Comparison of ENCODE assay signal across 25 cellular contexts in genomic region chr12:119024226-119024810, GRCh38. TPM values are rescaled to one million over a fixed set of nuclear protein-coding genes. Genes with fewer than 3 reads are reported as not detected.
DNase-seq lines count a peak whose midpoint lies in the region; ATAC-seq and TF ChIP-seq lines count a peak whose summit lies in the region.
"Had no signal": no experiment of that assay in that cellular context is flagged by ENCODE, and none has a peak within 500 bp of the region (broad histone marks: within the 10 kb centered on the region; RNA-seq: fewer than 3 reads in every experiment).

No MANE protein-coding gene starts in this region.

- no peak overlapping the region for H3K27ac ChIP-seq in SK-N-SH (ENCODE audit: low read depth in 2 of 2, low read length in 1 of 2)
- peak overlapping the region; percentile 20 for H3K27ac ChIP-seq in neural cell (ENCODE audit: low read length)
- no peak overlapping the region for H3K27ac ChIP-seq in vagina
- no peak overlapping the region for H3K27ac ChIP-seq in mammary epithelial cell (ENCODE audit: insufficient read depth, low read depth, low read length)
- H3K27ac ChIP-seq: BLaER1 had no signal

- H3K4me1 ChIP-seq in SK-N-SH (ENCODE audit: control insufficient read depth in 1 of 2, insufficient read depth in 2 of 2, low read depth in 1 of 2, low read length in 1 of 2) (peaks cover 0 to 12% of the 10 kb centered on the region in 2 experiments; a peak in 1 of 4 replicates), vagina (no peaks in the 10 kb centered on the region), mammary epithelial cell (ENCODE audit: insufficient read depth, low read length) (no peaks in the 10 kb centered on the region)
- H3K4me1 ChIP-seq: BLaER1 had no signal

- in situ Hi-C loops in mammary epithelial cell (cut with MboI; ENCODE audit: low sequenced_read_pairs in 2 of 2): no loop called here

- TF ChIP-seq RAD21 in SK-N-SH (IDR thresholded peaks at IDR 0.05; ENCODE audit: low read length) (no peak), neural cell (conservative IDR thresholded peaks at IDR 0.05) (no peak)

- H3K4me2 ChIP-seq in SK-N-SH (no peak overlapping the region), neural cell (ENCODE audit: low read length) (no peak overlapping the region), mammary epithelial cell (ENCODE audit: insufficient read depth, low read depth, low read length) (no peak overlapping the region)
- H3K4me2 ChIP-seq: BLaER1 had no signal

- H3K9me3 ChIP-seq in SK-N-SH: no peaks in the 10 kb centered on the region
- no peaks in the 10 kb centered on the region for H3K9me3 ChIP-seq in neural cell (ENCODE audit: low read length)
- no peaks in the 10 kb centered on the region for H3K9me3 ChIP-seq in vagina
- peaks cover 10% of the 10 kb centered on the region for H3K9me3 ChIP-seq in mammary epithelial cell (replicated peaks; ENCODE audit: insufficient read depth, low read length)
- H3K9me3 ChIP-seq: BLaER1 had no signal

- H2AFZ ChIP-seq in SK-N-SH (ENCODE audit: low read depth) (no peak overlapping the region), neural cell (ENCODE audit: low read depth, low read length) (no peak overlapping the region), mammary epithelial cell (ENCODE audit: low read depth, low read length) (no peak overlapping the region)

- no peak for ATAC-seq in SK-N-SH treated with all-trans-retinoic acid at 6 μM for 48 hours
- ATAC-seq: HCT116, PC-3 had no signal

- H3F3A ChIP-seq in SK-N-SH (replicated peaks; ENCODE audit: insufficient read depth) (no peaks in the 10 kb centered on the region), neural cell (ENCODE audit: insufficient read depth, low read length, poor library complexity, severe bottlenecking) (no peaks in the 10 kb centered on the region)

- H4K20me1 ChIP-seq in SK-N-SH (ENCODE audit: insufficient read depth) (no peaks in the 10 kb centered on the region), neural cell (ENCODE audit: insufficient read depth) (no peaks in the 10 kb centered on the region), mammary epithelial cell (ENCODE audit: insufficient read depth, low read length) (no peaks in the 10 kb centered on the region)
- H4K20me1 ChIP-seq: BLaER1 had no signal

- TF ChIP-seq CTCF in SK-N-SH (IDR thresholded peaks at IDR 0.05) (no peak), neural cell (IDR thresholded peaks at IDR 0.05; ENCODE audit: poor library complexity, severe bottlenecking) (no peak), vagina (IDR thresholded peaks at IDR 0.05) (no peak), mammary epithelial cell (conservative IDR thresholded peaks at IDR 0.05 in 1 of 2, IDR thresholded peaks at IDR 0.05 in 1 of 2; ENCODE audit: extremely low read depth in 1 of 2, insufficient read depth in 1 of 2, low read depth in 1 of 2, low read length in 2 of 2) (no peak)

- POLR2A ChIA-PET in SK-N-SH (lab: Yijun Ruan, JAX): no interaction called here

- no peak for TF ChIP-seq POLR2A in vagina (IDR thresholded peaks at IDR 0.05)

- dilution Hi-C loops in mammary epithelial cell (cut with HindIII; ENCODE audit: low sequenced_read_pairs): no loop called here

- no TSS peak for BruUV-seq in mammary epithelial cell (replicated peaks; lab: Mats Ljungman, UMichigan)

- peak; percentile 13 for DNase-seq in SK-N-SH
- DNase-seq in ecto neural progenitor cell (ENCODE audit: low spot score): peak; percentile 63
- DNase-seq in vagina (ENCODE audit: extremely low spot score in 2 of 2): peak; percentile 56 to 64
- DNase-seq in mammary epithelial cell: no peak
- DNase-seq in NCI-H1417 (lab: John Stamatoyannopoulos, UW): no peak
- no peak for DNase-seq in AG20443 (ENCODE audit: low spot score)
- DNase-seq: CD4-positive, CD25-positive, alpha-beta regulatory T cell; COR-L47; DMS79 treated with DMSO at 0.1 percent for 48 hours; GOT3; Karpas-422; NCI-H1092; NCI-H1436; NCI-H187; NCI-H2081 treated with DMSO at 0.1 percent for 48 hours; NCI-H2171; NCI-H748 treated with DMSO at 0.1 percent for 48 hours; NK-92 treated with Interleukin-12 subunit alpha and Interleukin-12 subunit beta, amount 100 ng/mL, for 24 hours; PC-3 had no signal

- 22% methylated on average over 6 of the region's 6 CpGs for WGBS in SK-N-SH (ENCODE audit: low lambda C conversion rate)
- 8% methylated on average over 6 of the region's 6 CpGs for WGBS in mammary epithelial cell (ENCODE audit: low coverage, missing lambda C conversion rate)

- intact Hi-C loops in vagina (cut with DNase I): no loop called here
- intact Hi-C loops in mammary epithelial cell (cut with micrococcal nuclease): no loop called here

- no peak for TF ChIP-seq EP300 in SK-N-SH (IDR thresholded peaks at IDR 0.05; ENCODE audit: borderline replicate concordance in 1 of 2, low read depth in 1 of 2, low read length in 1 of 2)
- no peak for TF ChIP-seq EP300 in neural cell (conservative IDR thresholded peaks at IDR 0.05; ENCODE audit: poor library complexity, severe bottlenecking)

- no peaks in the 10 kb centered on the region for H3K27me3 ChIP-seq in SK-N-SH (ENCODE audit: insufficient read depth)
- H3K27me3 ChIP-seq in neural cell (ENCODE audit: insufficient read depth, low read depth, low read length): no peaks in the 10 kb centered on the region
- H3K27me3 ChIP-seq in vagina: no peaks in the 10 kb centered on the region
- no peaks in the 10 kb centered on the region for H3K27me3 ChIP-seq in mammary epithelial cell (ENCODE audit: insufficient read depth, low read length)
- H3K27me3 ChIP-seq: BLaER1 had no signal

- H3K36me3 ChIP-seq in SK-N-SH (replicated peaks in 1 of 2; ENCODE audit: control insufficient read depth in 1 of 2, insufficient read depth in 2 of 2, low read length in 1 of 2): no peaks in the 10 kb centered on the region
- H3K36me3 ChIP-seq in neural cell (ENCODE audit: insufficient read depth, low read length): no peaks in the 10 kb centered on the region
- H3K36me3 ChIP-seq in vagina: no peaks in the 10 kb centered on the region
- H3K36me3 ChIP-seq in mammary epithelial cell (ENCODE audit: insufficient read depth, low read length): no peaks in the 10 kb centered on the region
- H3K36me3 ChIP-seq: BLaER1 had no signal

- no peaks in the 10 kb centered on the region for H3K79me2 ChIP-seq in SK-N-SH (ENCODE audit: insufficient read depth)
- H3K79me2 ChIP-seq in neural cell (replicated peaks; ENCODE audit: insufficient read depth, low read length): no peaks in the 10 kb centered on the region
- H3K79me2 ChIP-seq in mammary epithelial cell (ENCODE audit: insufficient read depth, low read length): no peaks in the 10 kb centered on the region

- H3K4me3 ChIP-seq in SK-N-SH (ENCODE audit: low read depth in 2 of 2, low read length in 1 of 2): no peak overlapping the region
- H3K4me3 ChIP-seq in neural cell (ENCODE audit: low read length): peak overlapping the region; percentile 16
- no peak overlapping the region for H3K4me3 ChIP-seq in vagina
- no peak overlapping the region for H3K4me3 ChIP-seq in mammary epithelial cell (replicated peaks in 1 of 3; ENCODE audit: insufficient read depth in 1 of 3, low read depth in 2 of 3, low read length in 3 of 3)
- H3K4me3 ChIP-seq: BLaER1 had no signal

- CTCF ChIA-PET in SK-N-SH (lab: Yijun Ruan, JAX) (interaction anchor here (0.7 to 2.0 kb wide), 2 partner anchors 13 to 389 kb away, joined by 3 to 7 read pairs; no protein-coding TSS in a partner anchor), mammary epithelial cell (lab: Charles Lee; ENCODE audit: low non-redundant PET) (interaction anchor here (0.6 kb wide), 1 partner anchor 504 kb away, joined by 3 read pairs; no protein-coding TSS in a partner anchor)

- H3K9ac ChIP-seq in SK-N-SH (no peak overlapping the region), neural cell (ENCODE audit: low read length) (peak overlapping the region; percentile 11), mammary epithelial cell (ENCODE audit: insufficient read depth, low read length) (no peak overlapping the region)
- H3K9ac ChIP-seq: BLaER1 had no signal

- H3K9me2 ChIP-seq in SK-N-SH: no peaks in the 10 kb centered on the region
- no peaks in the 10 kb centered on the region for H3K9me2 ChIP-seq in neural cell (ENCODE audit: insufficient read depth, low read length)

TF ChIP-seq in SK-N-SH, 30 proteins besides CTCF, POLR2A, EP300 and RAD21 (continues in another document):
- TF ChIP-seq TAF1 (IDR thresholded peaks at IDR 0.05; ENCODE audit: borderline replicate concordance, low read depth, low read length) (no peak), CHD2 (IDR thresholded peaks at IDR 0.05; ENCODE audit: low read length, partially characterized antibody) (no peak), TCF12 (IDR thresholded peaks at IDR 0.05) (no peak)

TF ChIP-seq in SK-N-SH treated with all-trans-retinoic acid at 6 μM for 48 hours, 23 proteins besides CTCF, POLR2A, EP300 and RAD21:
- TF ChIP-seq ISL1 (CRISPR knock-in tag; IDR thresholded peaks at IDR 0.05): no peak
- TF ChIP-seq ARNTL (CRISPR knock-in tag; IDR thresholded peaks at IDR 0.05; ENCODE audit: borderline replicate concordance, low read depth): no peak
- TF ChIP-seq OSR1 (CRISPR knock-in tag; IDR thresholded peaks at IDR 0.05): no peak
- no peak for TF ChIP-seq ZC3H10 (CRISPR knock-in tag; IDR thresholded peaks at IDR 0.05)
- TF ChIP-seq PPARA (CRISPR knock-in tag; IDR thresholded peaks at IDR 0.05; ENCODE audit: borderline replicate concordance): no peak
- TF ChIP-seq ESRRG (CRISPR knock-in tag; IDR thresholded peaks at IDR 0.05): no peak
- TF ChIP-seq BACH2 (CRISPR knock-in tag; IDR thresholded peaks at IDR 0.05; ENCODE audit: borderline replicate concordance): no peak
- no peak for TF ChIP-seq CSDC2 (CRISPR knock-in tag; IDR thresholded peaks at IDR 0.05)
- no peak for TF ChIP-seq RARB (CRISPR knock-in tag; IDR thresholded peaks at IDR 0.05)

RNA-seq across cellular contexts. Expression of gene SRRM4, which starts 43.0 kb away (rescaled TPM):
- polyA plus RNA-seq in SK-N-SH (2012; rRNA removed) (0.03 and 0.05 TPM in 2 replicates), neural cell (9.9 and 10.5 TPM in 2 replicates), mammary epithelial cell (not detected)
- 0.04 and 0.09 TPM in 2 replicates for polyA plus RNA-seq in SK-N-SH (2012; cell fraction: cytosol; rRNA removed)
- 0.08 and 0.13 TPM in 2 replicates for polyA plus RNA-seq in SK-N-SH (2012; cell fraction: nucleus; rRNA removed)
- polyA minus RNA-seq in neural cell (11.2 and 18.6 TPM in 2 replicates), mammary epithelial cell (not detected)
- total RNA-seq in vagina (under 0.01 TPM), mammary epithelial cell (not detected)
- total RNA-seq: A172; CD4-positive, CD25-positive, alpha-beta regulatory T cell; HT-29 had no signal
- polyA plus RNA-seq: CD4-positive, CD25-positive, alpha-beta regulatory T cell had no signal

Comparison
In these comparisons a context has a peak if more than half of its experiments do, and no peak if none do; other contexts are left out.
1. DNase-seq: peak in SK-N-SH (single experiment), ecto neural progenitor cell (single experiment) and vagina (2 of 2); none in mammary epithelial cell (single experiment), NCI-H1417 (0 of 3) and AG20443 (single experiment).